ENCODE assay signal across 25 cellular contexts in the genomic region with DNA sequence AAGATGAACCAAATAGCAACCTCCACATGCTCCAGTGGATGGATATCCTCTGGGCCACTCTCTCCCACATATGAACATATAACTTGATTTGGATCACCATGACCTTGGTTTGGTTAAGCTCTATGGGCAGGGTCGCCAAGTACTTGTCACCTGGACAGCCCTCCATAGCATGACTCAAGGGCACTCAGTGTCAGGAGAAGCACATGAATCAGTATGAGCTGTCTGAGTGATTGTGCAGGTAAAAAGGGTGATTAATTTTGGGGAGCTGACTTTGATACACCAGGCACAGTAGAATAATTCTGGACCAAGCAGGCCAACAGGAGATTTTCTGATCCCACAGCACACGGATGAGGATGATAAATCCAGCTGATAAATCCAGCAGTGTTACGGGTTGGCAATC.
"Had no signal": no experiment of that assay in that cellular context is flagged by ENCODE, and none has a peak within 500 bp of the region (broad histone marks: within the 10 kb centered on the region; RNA-seq: fewer than 3 reads in every experiment).

No MANE protein-coding gene starts in this region.

- ATAC-seq: left lobe of liver; naive thymus-derived CD4-positive, alpha-beta T cell; sciatic nerve had no signal

- DNase-seq: central memory CD4-positive, alpha-beta T cell; colonic mucosa; effector CD8-positive, alpha-beta T cell; foreskin melanocyte; hypothalamus; immature natural killer cell; islet precursor cell; mesendoderm; midbrain; naive thymus-derived CD4-positive, alpha-beta T cell; stimulated activated CD4-positive, alpha-beta T cell treated with anti-CD3 and anti-CD28 coated beads, Interleukin-12 subunit alpha, Interleukin-12 subunit beta, amount 100 ng/mL, for 4 hours; stimulated activated CD4-positive, alpha-beta T cell treated with anti-CD3 and anti-CD28 coated beads, Interleukin-1b, Interleukin-23, amount 100 ng/mL, for 48 hours; stimulated activated CD4-positive, alpha-beta T cell treated with anti-CD3 and anti-CD28 coated beads, Interleukin-4, amount 100 ng/mL, for 1 hour; stimulated activated CD8-positive, alpha-beta memory T cell treated with anti-CD3 and anti-CD28 coated beads, Interleukin-4, amount 100 ng/mL, for 48 hours; stimulated activated naive CD4-positive, alpha-beta T cell treated with Interleukin-2 at 50 U/mL for 16 hours; stomach; thyroid gland had no signal

- H3K36me3 ChIP-seq: colonic mucosa, neural progenitor cell, prostate gland, right atrium auricular region, stomach, thyroid gland had no signal

- H3K4me1 ChIP-seq: colonic mucosa, neural progenitor cell, prostate gland, right atrium auricular region, stomach, thyroid gland had no signal

- H3K4me3 ChIP-seq: colonic mucosa, lung, neural progenitor cell, prostate gland, right atrium auricular region, smooth muscle cell, stomach, thyroid gland had no signal

- FAIRE-seq: endothelial cell of umbilical vein had no signal

- H3K9me3 ChIP-seq: colonic mucosa, prostate gland, right atrium auricular region, stomach, thyroid gland had no signal

- H3K27me3 ChIP-seq: colonic mucosa, neural progenitor cell, right atrium auricular region, stomach, thyroid gland had no signal

- H3K27ac ChIP-seq: colonic mucosa, neural progenitor cell, prostate gland, right atrium auricular region, stomach, thyroid gland had no signal
